In the genomic region with DNA sequence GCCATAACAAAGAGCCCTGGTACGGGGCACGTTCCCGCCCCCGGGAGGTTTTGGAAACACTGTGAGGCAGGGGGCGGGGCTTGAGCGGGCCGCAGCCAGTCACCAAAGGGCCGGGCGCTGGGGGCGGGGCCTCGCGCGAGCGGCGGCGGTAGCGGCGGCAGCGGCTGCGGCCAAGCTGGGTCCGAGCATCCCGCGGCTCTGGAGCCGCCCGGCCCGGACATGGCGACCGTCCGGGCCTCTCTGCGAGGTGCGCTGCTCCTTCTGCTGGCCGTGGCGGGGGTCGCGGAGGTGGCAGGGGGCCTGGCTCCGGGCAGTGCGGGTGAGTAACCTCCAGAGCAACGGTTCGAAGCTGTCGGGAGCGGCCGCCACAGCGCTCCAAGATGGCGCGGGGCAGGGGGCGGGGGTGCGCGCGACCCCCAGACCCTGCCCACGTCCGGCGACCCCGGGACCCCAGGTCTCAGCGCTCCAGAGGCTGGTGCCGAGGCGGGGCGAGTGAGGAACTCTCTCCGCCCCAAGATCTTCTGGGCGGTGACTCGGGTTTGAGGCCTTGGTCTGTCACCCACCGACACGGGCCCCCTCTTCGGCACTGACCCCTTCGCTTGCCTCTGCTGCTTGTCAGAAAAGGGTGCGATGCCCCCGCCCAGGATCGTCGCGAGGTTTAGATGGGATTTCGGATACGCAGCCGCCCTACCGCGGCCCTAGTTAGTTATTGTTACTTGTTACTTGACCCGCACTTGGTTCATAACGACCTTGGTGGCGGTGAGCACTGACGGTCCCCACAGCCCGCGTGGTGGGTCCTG, we compare ENCODE assay signal across 7 cellular contexts. TPM values are rescaled to one million over a fixed set of nuclear protein-coding genes. Genes with fewer than 3 reads are reported as not detected.
DNase-seq lines count a peak whose midpoint lies in the region; ATAC-seq and TF ChIP-seq lines count a peak whose summit lies in the region.

A gene with protein sequence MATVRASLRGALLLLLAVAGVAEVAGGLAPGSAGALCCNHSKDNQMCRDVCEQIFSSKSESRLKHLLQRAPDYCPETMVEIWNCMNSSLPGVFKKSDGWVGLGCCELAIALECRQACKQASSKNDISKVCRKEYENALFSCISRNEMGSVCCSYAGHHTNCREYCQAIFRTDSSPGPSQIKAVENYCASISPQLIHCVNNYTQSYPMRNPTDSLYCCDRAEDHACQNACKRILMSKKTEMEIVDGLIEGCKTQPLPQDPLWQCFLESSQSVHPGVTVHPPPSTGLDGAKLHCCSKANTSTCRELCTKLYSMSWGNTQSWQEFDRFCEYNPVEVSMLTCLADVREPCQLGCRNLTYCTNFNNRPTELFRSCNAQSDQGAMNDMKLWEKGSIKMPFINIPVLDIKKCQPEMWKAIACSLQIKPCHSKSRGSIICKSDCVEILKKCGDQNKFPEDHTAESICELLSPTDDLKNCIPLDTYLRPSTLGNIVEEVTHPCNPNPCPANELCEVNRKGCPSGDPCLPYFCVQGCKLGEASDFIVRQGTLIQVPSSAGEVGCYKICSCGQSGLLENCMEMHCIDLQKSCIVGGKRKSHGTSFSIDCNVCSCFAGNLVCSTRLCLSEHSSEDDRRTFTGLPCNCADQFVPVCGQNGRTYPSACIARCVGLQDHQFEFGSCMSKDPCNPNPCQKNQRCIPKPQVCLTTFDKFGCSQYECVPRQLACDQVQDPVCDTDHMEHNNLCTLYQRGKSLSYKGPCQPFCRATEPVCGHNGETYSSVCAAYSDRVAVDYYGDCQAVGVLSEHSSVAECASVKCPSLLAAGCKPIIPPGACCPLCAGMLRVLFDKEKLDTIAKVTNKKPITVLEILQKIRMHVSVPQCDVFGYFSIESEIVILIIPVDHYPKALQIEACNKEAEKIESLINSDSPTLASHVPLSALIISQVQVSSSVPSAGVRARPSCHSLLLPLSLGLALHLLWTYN (plus strand): TSS at position 134 of the 800 bp plus-strand sequence. CDS start 86 bp downstream, at position 220.

- WGBS in spleen, 5 donors, result 0 to 1% (median 0%) methylated on average over 29 to 80 of the region's 80 CpGs

- peaks cover 8% of the 10 kb centered on the region for H3K27me3 Mint-ChIP-seq in central memory CD8-positive, alpha-beta T cell

- peak within 1 kb of the TSS; percentile 49 to 81 (median 73) for H3K27ac ChIP-seq in spleen

- H3K36me3 Mint-ChIP-seq in central memory CD8-positive, alpha-beta T cell (ENCODE audit: insufficient read depth), result no peaks in the 10 kb centered on the region

- peak within 1 kb of the TSS; percentile 79 for H3K27ac Mint-ChIP-seq in central memory CD8-positive, alpha-beta T cell (ENCODE audit: low read depth)

- intact Hi-C loops in spleen (cut with DNase I; ENCODE audit: low total_unique reads), result no loop called here

- no peaks in the 10 kb centered on the region for H3K9me3 ChIP-seq in spleen

- DNase-seq in NCI-H2107 (lab: John Stamatoyannopoulos, UW) (peak; percentile 28), iris pigment epithelial cell (ENCODE audit: low read depth) (peak; percentile 67), spleen (peak; percentile 95)
- peak; percentile 69 for DNase-seq in activated CD4-positive, CD25-positive, alpha-beta regulatory T cell treated with anti-CD3 and anti-CD28 coated beads, Interleukin-2, amount 50 U/mL, for 16 hours (ENCODE audit: low read depth, low spot score)
- peak; percentile 56 to 66 for DNase-seq in central memory CD8-positive, alpha-beta T cell (ENCODE audit: low spot score in 2 of 2)

- H3K4me1 ChIP-seq in spleen, result peaks cover 21 to 58% (median 39%) of the 10 kb centered on the region in 6 donors

- peaks cover 41% of the 10 kb centered on the region for H3K4me1 Mint-ChIP-seq in central memory CD8-positive, alpha-beta T cell

- H3K36me3 ChIP-seq in spleen, result no peaks in the 10 kb centered on the region

- no peak for TF ChIP-seq CTCF in spleen (IDR thresholded peaks at IDR 0.05 in 8 of 11, conservative IDR thresholded peaks at IDR 0.05 in 3 of 11)

- no peaks in the 10 kb centered on the region for H3K9me3 Mint-ChIP-seq in central memory CD8-positive, alpha-beta T cell

- peaks cover 0 to 5% (median 0%) of the 10 kb centered on the region in 7 donors for H3K27me3 ChIP-seq in spleen (replicated peaks in 1 of 7)

- ATAC-seq in GM18502 (IDR thresholded peaks at IDR 0.05; ENCODE audit: poor library complexity, unreplicated experiment) (peak; percentile 91), HG02885 (IDR thresholded peaks at IDR 0.05; ENCODE audit: poor library complexity, unreplicated experiment) (peak; percentile 86)
- peak; percentile 82 for ATAC-seq in central memory CD8-positive, alpha-beta T cell (replicated peaks; ENCODE audit: extremely low read depth, poor library complexity, severe bottlenecking)

- H3K4me3 Mint-ChIP-seq in central memory CD8-positive, alpha-beta T cell, result peak within 1 kb of the TSS; percentile 81

- no peak for TF ChIP-seq POLR2A in spleen (IDR thresholded peaks at IDR 0.05)

- peak within 1 kb of the TSS; percentile 75 to 99 (median 90) for H3K4me3 ChIP-seq in spleen

RNA-seq across cellular contexts. Expression of the gene that starts here (rescaled TPM):
- total RNA-seq in spleen, result 10 to 100 TPM in 4 of 7 donors, 1 to 10 TPM in 3; 9.3 to 16.0 (median 12.5) TPM
- 1 to 10 TPM; 2.7 to 3.6 (median 3.4) TPM for polyA plus RNA-seq in spleen

Comparison
In these comparisons a context has a peak if more than half of its experiments do, and no peak if none do; other contexts are left out.
1. Peak in every context shown above with its lines: DNase-seq, ATAC-seq, H3K4me3 ChIP-seq and H3K27ac ChIP-seq.
2. DNase-seq: peak in every context shown above with its lines; median percentile 95 in spleen; 69 in activated CD4-positive, CD25-positive, alpha-beta regulatory T cell treated with anti-CD3 and anti-CD28 coated beads, Interleukin-2, amount 50 U/mL, for 16 hours; 67 in iris pigment epithelial cell; 61 in central memory CD8-positive, alpha-beta T cell; 28 in NCI-H2107.